1 cellular context compared by ENCODE assay signal in the genomic region with DNA sequence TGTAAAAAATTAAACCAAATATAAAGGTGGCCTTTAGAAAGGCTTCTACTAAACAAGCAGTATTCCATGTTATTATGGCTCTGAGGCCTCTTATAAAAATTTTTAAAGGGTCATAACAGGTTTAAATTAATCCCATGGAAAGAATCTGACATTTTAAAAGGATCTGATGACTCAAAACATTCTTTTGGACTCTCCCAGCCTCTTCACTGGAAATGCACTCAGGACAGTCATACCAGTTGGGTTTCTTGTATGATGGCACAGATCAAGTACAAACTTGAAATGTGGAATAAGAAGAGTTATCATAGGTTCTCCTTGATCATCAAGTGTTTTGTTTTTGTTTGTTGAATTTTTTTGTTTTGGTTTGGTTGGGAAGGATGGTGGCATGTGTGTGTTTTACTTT.
TF ChIP-seq lines count a peak whose summit lies in the region.

No MANE protein-coding gene starts in this region.

TF ChIP-seq in GM12878, 131 proteins besides CTCF, POLR2A, EP300 and RAD21:
- TF ChIP-seq SUPT20H (IDR thresholded peaks at IDR 0.05; ENCODE audit: borderline replicate concordance, control insufficient read depth, low read depth, low read length) (no peak), ZNF24 (IDR thresholded peaks at IDR 0.05) (no peak), SMAD5 (IDR thresholded peaks at IDR 0.05; ENCODE audit: low read depth) (no peak), EED (IDR thresholded peaks at IDR 0.05; ENCODE audit: low read depth) (no peak), NBN (IDR thresholded peaks at IDR 0.05) (no peak), ASH2L (IDR thresholded peaks at IDR 0.05; ENCODE audit: borderline replicate concordance, low read depth) (no peak), NR2C1 (IDR thresholded peaks at IDR 0.05) (no peak), STAT1 (conservative IDR thresholded peaks at IDR 0.05) (no peak), MTA3 (IDR thresholded peaks at IDR 0.05; ENCODE audit: borderline replicate concordance, low read length) (no peak), SMAD1 (IDR thresholded peaks at IDR 0.05; ENCODE audit: low read depth, partially characterized antibody) (no peak), FOXM1 (IDR thresholded peaks at IDR 0.05; ENCODE audit: low read depth, low read length) (no peak)
- TF ChIP-seq, protein P1, sequence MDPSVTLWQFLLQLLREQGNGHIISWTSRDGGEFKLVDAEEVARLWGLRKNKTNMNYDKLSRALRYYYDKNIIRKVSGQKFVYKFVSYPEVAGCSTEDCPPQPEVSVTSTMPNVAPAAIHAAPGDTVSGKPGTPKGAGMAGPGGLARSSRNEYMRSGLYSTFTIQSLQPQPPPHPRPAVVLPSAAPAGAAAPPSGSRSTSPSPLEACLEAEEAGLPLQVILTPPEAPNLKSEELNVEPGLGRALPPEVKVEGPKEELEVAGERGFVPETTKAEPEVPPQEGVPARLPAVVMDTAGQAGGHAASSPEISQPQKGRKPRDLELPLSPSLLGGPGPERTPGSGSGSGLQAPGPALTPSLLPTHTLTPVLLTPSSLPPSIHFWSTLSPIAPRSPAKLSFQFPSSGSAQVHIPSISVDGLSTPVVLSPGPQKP (IDR thresholded peaks at IDR 0.05; ENCODE audit: low read depth, low read length): no peak
